Comparison of ENCODE assay signal across 23 cellular contexts in the genomic region with DNA sequence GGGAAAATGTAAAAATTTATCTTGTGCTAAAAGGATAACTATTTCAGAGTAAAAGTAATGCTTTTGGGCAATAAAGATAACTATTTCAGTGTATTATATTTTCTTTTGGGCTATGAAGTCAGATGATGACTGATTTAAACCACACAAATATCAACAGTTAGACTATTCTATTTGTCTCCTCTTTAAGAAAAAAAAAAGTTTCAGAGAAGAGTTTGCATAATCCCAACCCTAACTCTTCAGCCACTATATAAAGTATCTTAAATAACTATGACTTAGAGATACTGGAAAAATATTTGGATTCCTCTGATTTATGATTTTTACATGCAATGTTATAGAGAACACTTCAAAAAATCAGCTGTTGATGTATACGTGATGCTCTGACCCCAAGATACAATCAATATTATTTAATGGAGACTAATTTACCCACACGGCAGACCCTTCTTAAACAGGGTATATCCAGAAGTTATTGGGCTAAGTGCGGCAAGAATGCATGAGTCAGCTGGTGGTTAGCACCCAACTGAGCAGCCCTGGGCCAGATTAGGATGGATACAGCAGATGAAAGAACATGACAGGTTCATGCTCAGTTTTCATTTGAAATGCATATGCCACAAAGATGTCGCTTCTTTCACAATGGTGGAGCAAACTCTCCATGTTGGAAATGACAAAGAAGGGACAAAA.
DNase-seq lines count a peak whose midpoint lies in the region; ATAC-seq and TF ChIP-seq lines count a peak whose summit lies in the region.
"Had no signal": no experiment of that assay in that cellular context is flagged by ENCODE, and none has a peak within 500 bp of the region (broad histone marks: within the 10 kb centered on the region; RNA-seq: fewer than 3 reads in every experiment).

No MANE protein-coding gene starts in this region.

- no peaks in the 10 kb centered on the region for H3K79me2 ChIP-seq in Karpas-422 (ENCODE audit: low read length)

- no peak for DNase-seq in CD4-positive, alpha-beta T cell
- DNase-seq in Karpas-422 (no peak), activated B cell treated with CpG ODN at 0.5 μM for 24 hours (no peak), NCI-H1417 treated with DMSO at 0.1 percent for 48 hours (lab: John Stamatoyannopoulos, UW) (no peak), DMS79 treated with DMSO at 0.1 percent for 48 hours (lab: John Stamatoyannopoulos, UW) (no peak)
- DNase-seq: activated CD4-positive, alpha-beta T cell treated with anti-CD3 and anti-CD28 coated beads for 4 hours; activated naive CD4-positive, alpha-beta T cell treated with anti-CD3 and anti-CD28 coated beads, Interleukin-2, amount 10 ng/mL, durations not matched to agents 7 days and 5 days; activated T-cell treated with anti-CD3 and anti-CD28 coated beads, Interleukin-2, amount 50 U/mL, for 48 hours; DND-41; effector CD8-positive, alpha-beta T cell; erythroblast; lower lobe of right lung; NCI-H1694; NCI-H2171 treated with DMSO at 0.1 percent for 48 hours; NCI-H526 treated with DMSO at 0.1 percent for 48 hours; psoas muscle had no signal

- H3K4me2 ChIP-seq in Karpas-422 (ENCODE audit: low read depth, low read length, poor library complexity, severe bottlenecking), result peak overlapping the region; percentile 55

- intact Hi-C loops in CD4-positive, alpha-beta T cell (cut with DNase I, micrococcal nuclease), result no loop called here
- intact Hi-C loops in activated B cell treated with CpG ODN at 0.5 μM for 24 hours (cut with micrococcal nuclease), result loop anchor here (10.0 kb wide), 1 partner anchor 381 kb away; no protein-coding TSS in a partner anchor

- CTCF ChIA-PET in CD4-positive, alpha-beta T cell (lab: Charles Lee), result no interaction called here
- CTCF ChIA-PET in activated B cell treated with CpG ODN at 0.5 μM for 24 hours (lab: Charles Lee), result no interaction called here

- no peak overlapping the region for H2AFZ ChIP-seq in Karpas-422 (ENCODE audit: low read length)

- no peaks in the 10 kb centered on the region for H3K27me3 Mint-ChIP-seq in CD4-positive, alpha-beta T cell
- H3K27me3 Mint-ChIP-seq in activated B cell treated with CpG ODN at 0.5 μM for 24 hours (no peaks in the 10 kb centered on the region), nephron (ENCODE audit: low read depth) (no peaks in the 10 kb centered on the region)
- H3K27me3 Mint-ChIP-seq: stimulated activated memory B cell treated with anti-CD40 and anti-IgM and Interleukin-4, amounts not matched to agents 10 μg/mL and 1 μg/mL and 100 μg/mL, for 72 hours had no signal

- no peaks in the 10 kb centered on the region for H3K36me3 ChIP-seq in Karpas-422 (ENCODE audit: insufficient read depth, low read length)
- H3K36me3 ChIP-seq: ascending aorta, lower lobe of right lung, vagina had no signal

- no peaks in the 10 kb centered on the region for H3K9me3 ChIP-seq in CD4-positive, alpha-beta T cell (ENCODE audit: control insufficient read depth, low read length)
- no peaks in the 10 kb centered on the region for H3K9me3 ChIP-seq in Karpas-422 (ENCODE audit: low read length)
- H3K9me3 ChIP-seq: ascending aorta, lower lobe of right lung, psoas muscle, vagina had no signal

- H3K4me1 ChIP-seq in Karpas-422 (ENCODE audit: low read length), result peaks cover 32% of the 10 kb centered on the region
- H3K4me1 ChIP-seq: psoas muscle, vagina had no signal

- H3K36me3 Mint-ChIP-seq in CD4-positive, alpha-beta T cell (ENCODE audit: low read depth), result no peaks in the 10 kb centered on the region
- H3K36me3 Mint-ChIP-seq in activated B cell treated with CpG ODN at 0.5 μM for 24 hours (ENCODE audit: low read depth) (peaks cover 42% of the 10 kb centered on the region), nephron (ENCODE audit: low read depth) (peaks cover 21% of the 10 kb centered on the region)
- H3K36me3 Mint-ChIP-seq: activated naive CD4-positive, alpha-beta T cell treated with anti-CD3 and anti-CD28 coated beads, Interleukin-2, amount 10 ng/mL, durations not matched to agents 7 days and 5 days had no signal

- H3K4me3 Mint-ChIP-seq in CD4-positive, alpha-beta T cell, result no peak overlapping the region
- H3K4me3 Mint-ChIP-seq in activated B cell treated with CpG ODN at 0.5 μM for 24 hours (no peak overlapping the region), nephron (no peak overlapping the region)
- H3K4me3 Mint-ChIP-seq: activated naive CD4-positive, alpha-beta T cell treated with anti-CD3 and anti-CD28 coated beads, Interleukin-2, amount 10 ng/mL, durations not matched to agents 7 days and 5 days had no signal

- H3K9me3 Mint-ChIP-seq in CD4-positive, alpha-beta T cell, result no peaks in the 10 kb centered on the region
- H3K9me3 Mint-ChIP-seq in activated B cell treated with CpG ODN at 0.5 μM for 24 hours (no peaks in the 10 kb centered on the region), nephron (no peaks in the 10 kb centered on the region)
- H3K9me3 Mint-ChIP-seq: activated naive CD4-positive, alpha-beta T cell treated with anti-CD3 and anti-CD28 coated beads, Interleukin-2, amount 10 ng/mL, durations not matched to agents 7 days and 5 days; stimulated activated memory B cell treated with anti-CD40 and anti-IgM and Interleukin-4, amounts not matched to agents 10 μg/mL and 1 μg/mL and 100 μg/mL, for 72 hours had no signal

- POLR2A ChIA-PET in CD4-positive, alpha-beta T cell (lab: Charles Lee), result no interaction called here
- POLR2A ChIA-PET in activated B cell treated with CpG ODN at 0.5 μM for 24 hours (lab: Charles Lee), result interaction anchor here (0.5 kb wide), 1 partner anchor 276 kb away, joined by 4 read pairs; no protein-coding TSS in a partner anchor

- no peak for TF ChIP-seq CTCF in CD4-positive, alpha-beta T cell (IDR thresholded peaks at IDR 0.05)
- TF ChIP-seq CTCF in activated B cell treated with CpG ODN at 0.5 μM for 24 hours (IDR thresholded peaks at IDR 0.05) (no peak), nephron (IDR thresholded peaks at IDR 0.05; ENCODE audit: unreplicated experiment in 3 of 3) (no peak)

- no peak for ATAC-seq in CD4-positive, alpha-beta T cell (ENCODE audit: poor library complexity)
- ATAC-seq in activated B cell treated with CpG ODN at 0.5 μM for 24 hours (ENCODE audit: low read depth), result no peak
- no peak for ATAC-seq in GM18511 (IDR thresholded peaks at IDR 0.05; ENCODE audit: unreplicated experiment)
- ATAC-seq: HepG2; lower lobe of right lung; psoas muscle; Right ventricle myocardium inferior; stimulated activated memory B cell treated with anti-CD40 and anti-IgM and Interleukin-4, amounts not matched to agents 10 μg/mL and 1 μg/mL and 100 μg/mL, for 72 hours had no signal

- H3K9me2 ChIP-seq in Karpas-422 (replicated peaks; ENCODE audit: insufficient read depth, low read length), result no peaks in the 10 kb centered on the region

- H3K27ac ChIP-seq in CD4-positive, alpha-beta T cell (ENCODE audit: low read depth, low read length), result no peak overlapping the region
- H3K27ac ChIP-seq in Karpas-422 (ENCODE audit: low read length), result peak overlapping the region; percentile 70
- H3K27ac ChIP-seq: ascending aorta, lower lobe of right lung, psoas muscle, vagina had no signal

- no peak overlapping the region for H3K4me3 ChIP-seq in Karpas-422 (ENCODE audit: low read length)
- H3K4me3 ChIP-seq: ascending aorta, lower lobe of right lung, psoas muscle, vagina had no signal

- H3K9ac ChIP-seq in Karpas-422 (ENCODE audit: low read length), result no peak overlapping the region

- peak overlapping the region; percentile 7 for H3K27ac Mint-ChIP-seq in CD4-positive, alpha-beta T cell
- H3K27ac Mint-ChIP-seq in activated B cell treated with CpG ODN at 0.5 μM for 24 hours, result peak overlapping the region; percentile 14
- H3K27ac Mint-ChIP-seq in nephron, result peak overlapping the region; percentile 29 to 81 (median 76)
- H3K27ac Mint-ChIP-seq: activated naive CD4-positive, alpha-beta T cell treated with anti-CD3 and anti-CD28 coated beads, Interleukin-2, amount 10 ng/mL, durations not matched to agents 7 days and 5 days had no signal

- no peaks in the 10 kb centered on the region for H3K27me3 ChIP-seq in CD4-positive, alpha-beta T cell (ENCODE audit: control insufficient read depth, insufficient read depth, low read length)
- no peaks in the 10 kb centered on the region for H3K27me3 ChIP-seq in Karpas-422 (ENCODE audit: low read length)
- H3K27me3 ChIP-seq: ascending aorta, vagina had no signal

- H3K4me1 Mint-ChIP-seq in CD4-positive, alpha-beta T cell (ENCODE audit: low read depth), result peaks cover 32% of the 10 kb centered on the region
- H3K4me1 Mint-ChIP-seq in activated B cell treated with CpG ODN at 0.5 μM for 24 hours (peaks cover 79% of the 10 kb centered on the region), nephron (peaks cover 75% of the 10 kb centered on the region)

- no peaks in the 10 kb centered on the region for H4K20me1 ChIP-seq in Karpas-422 (ENCODE audit: insufficient read depth, low read depth, low read length)

Comparison
In these comparisons a context has a peak if more than half of its experiments do, and no peak if none do; other contexts are left out.
1. H3K27ac Mint-ChIP-seq: peak in every context shown above with its lines; median percentile 76 in nephron; 14 in activated B cell treated with CpG ODN at 0.5 μM for 24 hours; 7 in CD4-positive, alpha-beta T cell.